9 cellular contexts compared by ENCODE assay signal in genomic region chr15:90035835-90036220, GRCh38. TPM values are rescaled to one million over a fixed set of nuclear protein-coding genes. Genes with fewer than 3 reads are reported as not detected.
DNase-seq lines count a peak whose midpoint lies in the region; ATAC-seq and TF ChIP-seq lines count a peak whose summit lies in the region.
"Had no signal": no experiment of that assay in that cellular context is flagged by ENCODE, and none has a peak within 500 bp of the region (broad histone marks: within the 10 kb centered on the region; RNA-seq: fewer than 3 reads in every experiment).

No MANE protein-coding gene starts in this region.

- TF ChIP-seq POLR2A in adrenal gland (IDR thresholded peaks at IDR 0.05) (no peak), transverse colon (IDR thresholded peaks at IDR 0.05) (no peak)

- peak overlapping the region in 4 of 5 donors; percentile 60 to 90 (median 68) for H3K27ac ChIP-seq in adrenal gland
- H3K27ac ChIP-seq in transverse colon = peak overlapping the region; percentile 78 to 90 (median 84)

- 67 to 85% (median 77%) methylated on average over 9 of the region's 9 CpGs for WGBS in adrenal gland, 4 donors
- WGBS in transverse colon (ENCODE audit: low coverage in 1 of 2), 2 donors = 72 to 79% methylated on average over 5 to 9 of the region's 9 CpGs

- H3K4me1 ChIP-seq in adrenal gland (replicated peaks in 1 of 2) (peaks cover 8 to 66% of the 10 kb centered on the region in 2 donors), transverse colon (peaks cover 25 to 85% (median 68%) of the 10 kb centered on the region in 4 donors), BE2C (peaks cover 12% of the 10 kb centered on the region)

- no peak for TF ChIP-seq EP300 in transverse colon (IDR thresholded peaks at IDR 0.05; ENCODE audit: low read depth)

- DNase-seq in activated effector memory CD4-positive, alpha-beta T cell treated with anti-CD3 and anti-CD28 coated beads, Interleukin-2, amount 50 U/mL, for 16 hours = peak; percentile 48
- DNase-seq in activated effector memory CD4-positive, alpha-beta T cell treated with Interleukin-2 at 50 U/mL for 16 hours = no peak
- DNase-seq in adrenal gland (peak in 4 of 7 donors; percentile 45 to 59 (median 48)), medulla oblongata (ENCODE audit: extremely low spot score) (peak; percentile 65), transverse colon (peak; percentile 19), BE2C (no peak)
- no peak for DNase-seq in stimulated activated CD4-positive, alpha-beta T cell treated with anti-CD3 and anti-CD28 coated beads, Interleukin-2, amount 100 ng/mL, for 24 hours
- DNase-seq: stimulated activated CD4-positive, alpha-beta T cell treated with anti-CD3 and anti-CD28 coated beads, Interleukin-12 subunit alpha, Interleukin-12 subunit beta, amount 100 ng/mL, for 4 hours had no signal

- no peak overlapping the region for H3K4me3 ChIP-seq in adrenal gland
- no peak overlapping the region for H3K4me3 ChIP-seq in transverse colon
- no peak overlapping the region for H3K4me3 ChIP-seq in BE2C (ENCODE audit: low read depth, low read length)

- ATAC-seq in HG02588 (IDR thresholded peaks at IDR 0.05; ENCODE audit: unreplicated experiment) = no peak

- H3K36me3 ChIP-seq in adrenal gland (replicated peaks in 1 of 2) = no peaks in the 10 kb centered on the region
- H3K36me3 ChIP-seq in transverse colon = no peaks in the 10 kb centered on the region
- H3K36me3 ChIP-seq in BE2C = no peaks in the 10 kb centered on the region

- in situ Hi-C loops in transverse colon (cut with MboI; ENCODE audit: low pct_ligation_motif_present in 1 of 4, low pct_unique_long_range_greater_than_20kb in 1 of 4, low sequenced_read_pairs in 3 of 4) = no loop called here

- no peak for TF ChIP-seq CTCF in adrenal gland (IDR thresholded peaks at IDR 0.05)
- TF ChIP-seq CTCF in transverse colon (IDR thresholded peaks at IDR 0.05) = no peak
- TF ChIP-seq CTCF in BE2C (IDR thresholded peaks at IDR 0.05; ENCODE audit: low read depth, low read length) = no peak

- H3K27me3 ChIP-seq in adrenal gland (no peaks in the 10 kb centered on the region), transverse colon (no peaks in the 10 kb centered on the region), BE2C (no peaks in the 10 kb centered on the region)

- H3K9me3 ChIP-seq in adrenal gland (replicated peaks in 1 of 3) (no peaks in the 10 kb centered on the region), transverse colon (no peaks in the 10 kb centered on the region), BE2C (no peaks in the 10 kb centered on the region)

- intact Hi-C loops in adrenal gland (cut with DNase I) (no loop called here), transverse colon (cut with DNase I; ENCODE audit: low total_unique reads) (no loop called here)

RNA-seq across cellular contexts. Expression of gene ZNF710, which starts 34.7 kb away (rescaled TPM):
- total RNA-seq in adrenal gland = 10 to 100 TPM in 7 of 8 donors, 1 to 10 TPM in 1; 4.1 to 23.1 (median 15.5) TPM
- polyA plus RNA-seq in adrenal gland = 10 to 100 TPM in 2 of 3 donors, 1 to 10 TPM in 1; 7.4 to 59.0 (median 32.2) TPM
- 10 to 100 TPM; 27.3 to 43.4 (median 35.6) TPM for total RNA-seq in transverse colon
- polyA plus RNA-seq in BE2C (2012; ENCODE audit: insufficient read depth, insufficient read length, low read depth) = 14.6 TPM

Comparison
In these comparisons a context has a peak if more than half of its experiments do, and no peak if none do; other contexts are left out.
1. DNase-seq: peak in activated effector memory CD4-positive, alpha-beta T cell treated with anti-CD3 and anti-CD28 coated beads, Interleukin-2, amount 50 U/mL, for 16 hours (single experiment), adrenal gland (4 of 7), medulla oblongata (single experiment) and transverse colon (single experiment); none in activated effector memory CD4-positive, alpha-beta T cell treated with Interleukin-2 at 50 U/mL for 16 hours (single experiment), stimulated activated CD4-positive, alpha-beta T cell treated with anti-CD3 and anti-CD28 coated beads, Interleukin-2, amount 100 ng/mL, for 24 hours (0 of 2) and BE2C (single experiment).